ENCODE assay signal across 10 cellular contexts in the genomic region with DNA sequence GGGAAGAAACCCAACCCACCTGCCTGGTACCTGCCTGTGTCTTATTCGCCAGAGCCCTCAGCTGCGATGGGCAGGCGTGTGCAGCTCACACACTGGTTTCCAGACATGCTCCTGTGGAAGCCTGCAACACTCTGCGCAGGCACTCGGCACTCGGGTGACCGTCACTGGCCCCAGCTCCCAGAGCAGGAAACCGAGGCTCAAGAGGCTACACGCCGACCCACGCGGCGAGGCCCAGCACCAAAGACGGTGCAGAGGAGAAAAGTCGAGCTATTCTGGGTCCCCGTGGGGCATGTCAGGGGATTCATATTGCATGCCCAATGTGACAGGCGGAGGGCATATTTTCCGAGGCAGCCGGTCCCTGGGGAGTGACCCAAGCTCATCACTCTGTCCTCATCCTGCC. TPM values are rescaled to one million over a fixed set of nuclear protein-coding genes. Genes with fewer than 3 reads are reported as not detected.
"Had no signal": no experiment of that assay in that cellular context is flagged by ENCODE, and none has a peak within 500 bp of the region (broad histone marks: within the 10 kb centered on the region; RNA-seq: fewer than 3 reads in every experiment).

No MANE protein-coding gene starts in this region.

- H3K4me2 ChIP-seq: KMS-11 had no signal

- H3K27ac Mint-ChIP-seq: IgD-negative memory B cell had no signal

- H3K4me3 ChIP-seq: K562 had no signal

- H3K9ac ChIP-seq: KMS-11 had no signal

- FAIRE-seq: HepG2, K562 had no signal

- DNase-seq: IMR-90, KBM-7, KG1 had no signal

- H3K27ac ChIP-seq: HL-60, KMS-11 had no signal

- H3K4me3 Mint-ChIP-seq: IgD-negative memory B cell had no signal

- H3K36me3 Mint-ChIP-seq: IgD-negative memory B cell had no signal

RNA-seq across cellular contexts. Expression of a gene that starts 11.6 kb away (rescaled TPM):
- total RNA-seq: HepG2, HT1080, IMR-90 had no signal
- polyA plus RNA-seq: IgD-negative memory B cell, IMR-90, K562 had no signal

RNA-seq across cellular contexts. Expression of a gene that starts 59.7 kb away (rescaled TPM):
- total RNA-seq: HepG2, HT-29, HT1080, IMR-90, K562 had no signal
- polyA plus RNA-seq: HepG2, IgD-negative memory B cell, IMR-90, K562 had no signal
